In genomic region chr18:76005632-76006031, GRCh38 we compare ENCODE assay signal across 2 cellular contexts.
TF ChIP-seq lines count a peak whose summit lies in the region.

No MANE protein-coding gene starts in this region.

TF ChIP-seq in SK-N-SH, 30 proteins besides CTCF, POLR2A, EP300 and RAD21 (continued from another document):
- TF ChIP-seq GABPA (IDR thresholded peaks at IDR 0.05; ENCODE audit: low read depth) (no peak), USF1 (IDR thresholded peaks at IDR 0.05; ENCODE audit: borderline replicate concordance, low read depth) (no peak), CHD2 (IDR thresholded peaks at IDR 0.05; ENCODE audit: low read length, partially characterized antibody) (no peak), SMC3 (IDR thresholded peaks at IDR 0.05; ENCODE audit: low read depth, low read length) (no peak), PBX3 (IDR thresholded peaks at IDR 0.05) (no peak), RFX5 (IDR thresholded peaks at IDR 0.05; ENCODE audit: low read length) (no peak), POLR2AphosphoS5 (IDR thresholded peaks at IDR 0.05; ENCODE audit: low read depth, low read length) (no peak), SIN3A (IDR thresholded peaks at IDR 0.05; ENCODE audit: borderline replicate concordance, low read depth, low read length) (no peak)

TF ChIP-seq in SK-N-SH treated with all-trans-retinoic acid at 6 μM for 48 hours, 23 proteins besides CTCF, POLR2A, EP300 and RAD21 (continued from another document):
- no peak for TF ChIP-seq TCF4 (CRISPR knock-in tag; IDR thresholded peaks at IDR 0.05; ENCODE audit: borderline replicate concordance)
